ENCODE assay signal across 1 cellular context in genomic region chr6:3196770-3197169, GRCh38.
TF ChIP-seq lines count a peak whose summit lies in the region.

No MANE protein-coding gene starts in this region.

TF ChIP-seq in K562, 482 proteins besides CTCF, POLR2A, EP300 and RAD21 (continued from another document and continues in another):
- TF ChIP-seq, protein P1, sequence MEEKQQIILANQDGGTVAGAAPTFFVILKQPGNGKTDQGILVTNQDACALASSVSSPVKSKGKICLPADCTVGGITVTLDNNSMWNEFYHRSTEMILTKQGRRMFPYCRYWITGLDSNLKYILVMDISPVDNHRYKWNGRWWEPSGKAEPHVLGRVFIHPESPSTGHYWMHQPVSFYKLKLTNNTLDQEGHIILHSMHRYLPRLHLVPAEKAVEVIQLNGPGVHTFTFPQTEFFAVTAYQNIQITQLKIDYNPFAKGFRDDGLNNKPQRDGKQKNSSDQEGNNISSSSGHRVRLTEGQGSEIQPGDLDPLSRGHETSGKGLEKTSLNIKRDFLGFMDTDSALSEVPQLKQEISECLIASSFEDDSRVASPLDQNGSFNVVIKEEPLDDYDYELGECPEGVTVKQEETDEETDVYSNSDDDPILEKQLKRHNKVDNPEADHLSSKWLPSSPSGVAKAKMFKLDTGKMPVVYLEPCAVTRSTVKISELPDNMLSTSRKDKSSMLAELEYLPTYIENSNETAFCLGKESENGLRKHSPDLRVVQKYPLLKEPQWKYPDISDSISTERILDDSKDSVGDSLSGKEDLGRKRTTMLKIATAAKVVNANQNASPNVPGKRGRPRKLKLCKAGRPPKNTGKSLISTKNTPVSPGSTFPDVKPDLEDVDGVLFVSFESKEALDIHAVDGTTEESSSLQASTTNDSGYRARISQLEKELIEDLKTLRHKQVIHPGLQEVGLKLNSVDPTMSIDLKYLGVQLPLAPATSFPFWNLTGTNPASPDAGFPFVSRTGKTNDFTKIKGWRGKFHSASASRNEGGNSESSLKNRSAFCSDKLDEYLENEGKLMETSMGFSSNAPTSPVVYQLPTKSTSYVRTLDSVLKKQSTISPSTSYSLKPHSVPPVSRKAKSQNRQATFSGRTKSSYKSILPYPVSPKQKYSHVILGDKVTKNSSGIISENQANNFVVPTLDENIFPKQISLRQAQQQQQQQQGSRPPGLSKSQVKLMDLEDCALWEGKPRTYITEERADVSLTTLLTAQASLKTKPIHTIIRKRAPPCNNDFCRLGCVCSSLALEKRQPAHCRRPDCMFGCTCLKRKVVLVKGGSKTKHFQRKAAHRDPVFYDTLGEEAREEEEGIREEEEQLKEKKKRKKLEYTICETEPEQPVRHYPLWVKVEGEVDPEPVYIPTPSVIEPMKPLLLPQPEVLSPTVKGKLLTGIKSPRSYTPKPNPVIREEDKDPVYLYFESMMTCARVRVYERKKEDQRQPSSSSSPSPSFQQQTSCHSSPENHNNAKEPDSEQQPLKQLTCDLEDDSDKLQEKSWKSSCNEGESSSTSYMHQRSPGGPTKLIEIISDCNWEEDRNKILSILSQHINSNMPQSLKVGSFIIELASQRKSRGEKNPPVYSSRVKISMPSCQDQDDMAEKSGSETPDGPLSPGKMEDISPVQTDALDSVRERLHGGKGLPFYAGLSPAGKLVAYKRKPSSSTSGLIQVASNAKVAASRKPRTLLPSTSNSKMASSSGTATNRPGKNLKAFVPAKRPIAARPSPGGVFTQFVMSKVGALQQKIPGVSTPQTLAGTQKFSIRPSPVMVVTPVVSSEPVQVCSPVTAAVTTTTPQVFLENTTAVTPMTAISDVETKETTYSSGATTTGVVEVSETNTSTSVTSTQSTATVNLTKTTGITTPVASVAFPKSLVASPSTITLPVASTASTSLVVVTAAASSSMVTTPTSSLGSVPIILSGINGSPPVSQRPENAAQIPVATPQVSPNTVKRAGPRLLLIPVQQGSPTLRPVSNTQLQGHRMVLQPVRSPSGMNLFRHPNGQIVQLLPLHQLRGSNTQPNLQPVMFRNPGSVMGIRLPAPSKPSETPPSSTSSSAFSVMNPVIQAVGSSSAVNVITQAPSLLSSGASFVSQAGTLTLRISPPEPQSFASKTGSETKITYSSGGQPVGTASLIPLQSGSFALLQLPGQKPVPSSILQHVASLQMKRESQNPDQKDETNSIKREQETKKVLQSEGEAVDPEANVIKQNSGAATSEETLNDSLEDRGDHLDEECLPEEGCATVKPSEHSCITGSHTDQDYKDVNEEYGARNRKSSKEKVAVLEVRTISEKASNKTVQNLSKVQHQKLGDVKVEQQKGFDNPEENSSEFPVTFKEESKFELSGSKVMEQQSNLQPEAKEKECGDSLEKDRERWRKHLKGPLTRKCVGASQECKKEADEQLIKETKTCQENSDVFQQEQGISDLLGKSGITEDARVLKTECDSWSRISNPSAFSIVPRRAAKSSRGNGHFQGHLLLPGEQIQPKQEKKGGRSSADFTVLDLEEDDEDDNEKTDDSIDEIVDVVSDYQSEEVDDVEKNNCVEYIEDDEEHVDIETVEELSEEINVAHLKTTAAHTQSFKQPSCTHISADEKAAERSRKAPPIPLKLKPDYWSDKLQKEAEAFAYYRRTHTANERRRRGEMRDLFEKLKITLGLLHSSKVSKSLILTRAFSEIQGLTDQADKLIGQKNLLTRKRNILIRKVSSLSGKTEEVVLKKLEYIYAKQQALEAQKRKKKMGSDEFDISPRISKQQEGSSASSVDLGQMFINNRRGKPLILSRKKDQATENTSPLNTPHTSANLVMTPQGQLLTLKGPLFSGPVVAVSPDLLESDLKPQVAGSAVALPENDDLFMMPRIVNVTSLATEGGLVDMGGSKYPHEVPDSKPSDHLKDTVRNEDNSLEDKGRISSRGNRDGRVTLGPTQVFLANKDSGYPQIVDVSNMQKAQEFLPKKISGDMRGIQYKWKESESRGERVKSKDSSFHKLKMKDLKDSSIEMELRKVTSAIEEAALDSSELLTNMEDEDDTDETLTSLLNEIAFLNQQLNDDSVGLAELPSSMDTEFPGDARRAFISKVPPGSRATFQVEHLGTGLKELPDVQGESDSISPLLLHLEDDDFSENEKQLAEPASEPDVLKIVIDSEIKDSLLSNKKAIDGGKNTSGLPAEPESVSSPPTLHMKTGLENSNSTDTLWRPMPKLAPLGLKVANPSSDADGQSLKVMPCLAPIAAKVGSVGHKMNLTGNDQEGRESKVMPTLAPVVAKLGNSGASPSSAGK (IDR thresholded peaks at IDR 0.05), result 0 out of 2 replicates have a peak, but pooled peaks have one; percentile 13
- TF ChIP-seq YY1 (IDR thresholded peaks at IDR 0.05; ENCODE audit: borderline replicate concordance in 1 of 3, control insufficient read depth in 1 of 3, extremely low read depth in 1 of 3, insufficient read depth in 3 of 3, insufficient read length in 1 of 3, insufficient replicate concordance in 2 of 3, low read depth in 1 of 3, low read length in 2 of 3) (no peak), HOMEZ (CRISPR knock-in tag; IDR thresholded peaks at IDR 0.05) (no peak), ZZZ3 (IDR thresholded peaks at IDR 0.05) (no peak), SMAD1 (IDR thresholded peaks at IDR 0.05; ENCODE audit: low read depth, low read length, partially characterized antibody) (no peak), CBFA2T3 (IDR thresholded peaks at IDR 0.05) (peak; percentile 75), STAT5A (IDR thresholded peaks at IDR 0.05; ENCODE audit: borderline replicate concordance, low read length) (peak; percentile 36; the same call in 1 of the 2 replicates), HINFP (tag; conservative IDR thresholded peaks at IDR 0.05; ENCODE audit: low read depth) (no peak), MBD1 (CRISPR knock-in tag; IDR thresholded peaks at IDR 0.05) (no peak), PTRF (tag; IDR thresholded peaks at IDR 0.05) (no peak), ZNF165 (CRISPR knock-in tag; IDR thresholded peaks at IDR 0.05; ENCODE audit: borderline replicate concordance) (no peak), SIN3B (IDR thresholded peaks at IDR 0.05; ENCODE audit: low read depth) (no peak), RNF2 (IDR thresholded peaks at IDR 0.05) (no peak), MEF2A (IDR thresholded peaks at IDR 0.05; ENCODE audit: control insufficient read depth, low read depth, low read length) (no peak), ADNP (tag; IDR thresholded peaks at IDR 0.05) (0 out of 2 replicates have a peak, but pooled peaks have one; percentile 22), PRPF4 (IDR thresholded peaks at IDR 0.05; ENCODE audit: insufficient read depth, low read depth, low read length, poor library complexity, severe bottlenecking) (no peak), TFAM (CRISPR knock-in tag; conservative IDR thresholded peaks at IDR 0.05) (no peak), TAL1 (IDR thresholded peaks at IDR 0.05) (peak; percentile 48; the same call in 1 of the 2 replicates), CXXC5 (CRISPR knock-in tag; IDR thresholded peaks at IDR 0.05) (no peak), MAFK (IDR thresholded peaks at IDR 0.05; ENCODE audit: low read length) (no peak), CBFA2T2 (conservative IDR thresholded peaks at IDR 0.05) (peak; percentile 34; the same call in 1 of the 2 replicates), ERF (CRISPR knock-in tag; IDR thresholded peaks at IDR 0.05) (no peak), HDAC2 (IDR thresholded peaks at IDR 0.05) (no peak), NRF1 (conservative IDR thresholded peaks at IDR 0.05 in 1 of 2, IDR thresholded peaks at IDR 0.05 in 1 of 2) (no peak), CAMTA2 (CRISPR knock-in tag; conservative IDR thresholded peaks at IDR 0.05) (no peak), PHB (CRISPR knock-in tag; IDR thresholded peaks at IDR 0.05) (no peak), NCOA4 (IDR thresholded peaks at IDR 0.05; ENCODE audit: partially characterized antibody) (no peak), TEAD4 (IDR thresholded peaks at IDR 0.05; ENCODE audit: low read length) (peak; percentile 81), TEAD4 (CRISPR knock-in tag; IDR thresholded peaks at IDR 0.05; ENCODE audit: borderline replicate concordance) (no peak), NFE2L1 (tag; IDR thresholded peaks at IDR 0.05; ENCODE audit: borderline replicate concordance, low read depth) (no peak), DEAF1 (CRISPR knock-in tag; IDR thresholded peaks at IDR 0.05) (no peak), FOXA3 (CRISPR knock-in tag; conservative IDR thresholded peaks at IDR 0.05 in 1 of 2, IDR thresholded peaks at IDR 0.05 in 1 of 2) (no peak), POLR2B (IDR thresholded peaks at IDR 0.05; ENCODE audit: low read depth, partially characterized antibody) (no peak), MTF1 (CRISPR knock-in tag; IDR thresholded peaks at IDR 0.05; ENCODE audit: borderline replicate concordance) (no peak), CEBPB (tag; IDR thresholded peaks at IDR 0.05) (no peak), ZFPM2 (CRISPR knock-in tag; IDR thresholded peaks at IDR 0.05) (no peak), ARID1B (IDR thresholded peaks at IDR 0.05) (peak; percentile 70), NR2F6 (CRISPR knock-in tag; IDR thresholded peaks at IDR 0.05) (no peak), MXI1 (IDR thresholded peaks at IDR 0.05; ENCODE audit: low read depth, low read length) (no peak)
- TF ChIP-seq, protein P2, sequence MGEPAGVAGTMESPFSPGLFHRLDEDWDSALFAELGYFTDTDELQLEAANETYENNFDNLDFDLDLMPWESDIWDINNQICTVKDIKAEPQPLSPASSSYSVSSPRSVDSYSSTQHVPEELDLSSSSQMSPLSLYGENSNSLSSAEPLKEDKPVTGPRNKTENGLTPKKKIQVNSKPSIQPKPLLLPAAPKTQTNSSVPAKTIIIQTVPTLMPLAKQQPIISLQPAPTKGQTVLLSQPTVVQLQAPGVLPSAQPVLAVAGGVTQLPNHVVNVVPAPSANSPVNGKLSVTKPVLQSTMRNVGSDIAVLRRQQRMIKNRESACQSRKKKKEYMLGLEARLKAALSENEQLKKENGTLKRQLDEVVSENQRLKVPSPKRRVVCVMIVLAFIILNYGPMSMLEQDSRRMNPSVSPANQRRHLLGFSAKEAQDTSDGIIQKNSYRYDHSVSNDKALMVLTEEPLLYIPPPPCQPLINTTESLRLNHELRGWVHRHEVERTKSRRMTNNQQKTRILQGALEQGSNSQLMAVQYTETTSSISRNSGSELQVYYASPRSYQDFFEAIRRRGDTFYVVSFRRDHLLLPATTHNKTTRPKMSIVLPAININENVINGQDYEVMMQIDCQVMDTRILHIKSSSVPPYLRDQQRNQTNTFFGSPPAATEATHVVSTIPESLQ (CRISPR knock-in tag; IDR thresholded peaks at IDR 0.05), result no peak
- TF ChIP-seq, protein P3, sequence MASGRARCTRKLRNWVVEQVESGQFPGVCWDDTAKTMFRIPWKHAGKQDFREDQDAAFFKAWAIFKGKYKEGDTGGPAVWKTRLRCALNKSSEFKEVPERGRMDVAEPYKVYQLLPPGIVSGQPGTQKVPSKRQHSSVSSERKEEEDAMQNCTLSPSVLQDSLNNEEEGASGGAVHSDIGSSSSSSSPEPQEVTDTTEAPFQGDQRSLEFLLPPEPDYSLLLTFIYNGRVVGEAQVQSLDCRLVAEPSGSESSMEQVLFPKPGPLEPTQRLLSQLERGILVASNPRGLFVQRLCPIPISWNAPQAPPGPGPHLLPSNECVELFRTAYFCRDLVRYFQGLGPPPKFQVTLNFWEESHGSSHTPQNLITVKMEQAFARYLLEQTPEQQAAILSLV (tag; IDR thresholded peaks at IDR 0.05), result no peak
- TF ChIP-seq, protein P4, sequence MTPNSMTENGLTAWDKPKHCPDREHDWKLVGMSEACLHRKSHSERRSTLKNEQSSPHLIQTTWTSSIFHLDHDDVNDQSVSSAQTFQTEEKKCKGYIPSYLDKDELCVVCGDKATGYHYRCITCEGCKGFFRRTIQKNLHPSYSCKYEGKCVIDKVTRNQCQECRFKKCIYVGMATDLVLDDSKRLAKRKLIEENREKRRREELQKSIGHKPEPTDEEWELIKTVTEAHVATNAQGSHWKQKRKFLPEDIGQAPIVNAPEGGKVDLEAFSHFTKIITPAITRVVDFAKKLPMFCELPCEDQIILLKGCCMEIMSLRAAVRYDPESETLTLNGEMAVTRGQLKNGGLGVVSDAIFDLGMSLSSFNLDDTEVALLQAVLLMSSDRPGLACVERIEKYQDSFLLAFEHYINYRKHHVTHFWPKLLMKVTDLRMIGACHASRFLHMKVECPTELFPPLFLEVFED (CRISPR knock-in tag; conservative IDR thresholded peaks at IDR 0.05), result no peak
